8 cellular contexts compared by ENCODE assay signal in genomic region chr15:56366211-56366610, GRCh38. TPM values are rescaled to one million over a fixed set of nuclear protein-coding genes. Genes with fewer than 3 reads are reported as not detected.
DNase-seq lines count a peak whose midpoint lies in the region; ATAC-seq and TF ChIP-seq lines count a peak whose summit lies in the region.

No MANE protein-coding gene starts in this region.

- H3K27ac ChIP-seq in skeletal muscle tissue (ENCODE audit: low read depth, low read length), result no peak overlapping the region

- H3K36me3 ChIP-seq in skeletal muscle tissue (ENCODE audit: control insufficient read depth in 3 of 3, insufficient read depth in 3 of 3, low read length in 3 of 3), result no peaks in the 10 kb centered on the region

- H3K4me3 ChIP-seq in fibroblast of pulmonary artery (replicated peaks; ENCODE audit: low read depth, low read length), result peak overlapping the region; percentile 85
- H3K4me3 ChIP-seq in skeletal muscle tissue (ENCODE audit: low read length in 3 of 3), result peak overlapping the region; percentile 79 to 91 (median 89)

- DNase-seq in NCI-H1105 treated with DMSO at 0.1 percent for 48 hours (lab: John Stamatoyannopoulos, UW) (peak; percentile 9), NCI-H1105 (lab: John Stamatoyannopoulos, UW) (no peak), RPMI8226 (peak; percentile 20), fibroblast of pulmonary artery (ENCODE audit: low read depth) (no peak), left colon (no peak)

- no peak for ATAC-seq in left colon
- no peak for ATAC-seq in HG03432 (IDR thresholded peaks at IDR 0.05; ENCODE audit: unreplicated experiment)
- no peak for ATAC-seq in HG03039 (IDR thresholded peaks at IDR 0.05; ENCODE audit: unreplicated experiment)

- intact Hi-C loops in left colon (cut with DNase I, micrococcal nuclease), result no loop called here

- no peaks in the 10 kb centered on the region for H3K27me3 ChIP-seq in skeletal muscle tissue (ENCODE audit: control insufficient read depth in 3 of 3, insufficient read depth in 3 of 3, low read length in 3 of 3)

- H3K4me1 ChIP-seq in skeletal muscle tissue (ENCODE audit: control insufficient read depth in 3 of 3, insufficient read depth in 3 of 3, low read length in 3 of 3), result peaks cover 8 to 13% (median 13%) of the 10 kb centered on the region in 3 donors

- H3K9ac ChIP-seq in skeletal muscle tissue (ENCODE audit: low read depth in 1 of 3, low read length in 3 of 3), result no peak overlapping the region

- H3K9me3 ChIP-seq in skeletal muscle tissue (ENCODE audit: control insufficient read depth in 3 of 3, low read length in 3 of 3), result no peaks in the 10 kb centered on the region

- no peak for TF ChIP-seq CTCF in fibroblast of pulmonary artery (IDR thresholded peaks at IDR 0.05; ENCODE audit: low read length, missing control alignments)

RNA-seq across cellular contexts. Expression of gene TEX9, which starts 1.0 kb away (rescaled TPM):
- 3.7 TPM for total RNA-seq in skeletal muscle tissue
- total RNA-seq in left colon, result 1 to 10 TPM; 6.9 to 7.6 TPM

Comparison
In these comparisons a context has a peak if more than half of its experiments do, and no peak if none do; other contexts are left out.
1. DNase-seq: peak in NCI-H1105 treated with DMSO at 0.1 percent for 48 hours (single experiment) and RPMI8226 (single experiment); none in NCI-H1105 (single experiment), fibroblast of pulmonary artery (single experiment) and left colon (0 of 2).